In the genomic region with DNA sequence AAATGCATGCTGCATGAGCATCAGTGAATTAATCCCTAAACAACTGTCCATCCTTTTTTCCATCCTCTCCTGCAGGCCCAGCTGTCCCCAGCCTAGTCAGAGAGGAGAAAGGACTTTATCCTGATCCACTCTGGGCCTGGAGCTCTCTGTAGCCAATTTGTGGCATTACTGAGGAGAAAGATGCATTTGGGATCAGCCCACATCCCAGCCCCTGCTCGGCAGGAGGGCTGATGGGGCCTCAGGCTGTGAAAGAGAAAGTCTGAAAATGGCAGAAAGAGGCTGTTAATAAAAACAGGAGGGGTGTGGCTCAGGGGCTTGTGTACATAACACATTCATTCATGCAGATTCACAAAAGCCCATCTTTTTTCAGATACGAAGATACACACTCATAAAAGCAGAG, we compare ENCODE assay signal across 18 cellular contexts. TPM values are rescaled to one million over a fixed set of nuclear protein-coding genes. Genes with fewer than 3 reads are reported as not detected.
DNase-seq lines count a peak whose midpoint lies in the region; ATAC-seq, FAIRE-seq and TF ChIP-seq lines count a peak whose summit lies in the region.
"Had no signal": no experiment of that assay in that cellular context is flagged by ENCODE, and none has a peak within 500 bp of the region (broad histone marks: within the 10 kb centered on the region; RNA-seq: fewer than 3 reads in every experiment).

No MANE protein-coding gene starts in this region.

- H3K4ac ChIP-seq in trophoblast cell (ENCODE audit: low read depth, low read length): no peak overlapping the region

- no peak overlapping the region for H2BK5ac ChIP-seq in trophoblast cell (ENCODE audit: low read depth, low read length, poor library complexity)

- H4K91ac ChIP-seq in trophoblast cell (ENCODE audit: low read depth, low read length): peak overlapping the region; percentile 27

- no peaks in the 10 kb centered on the region for H4K20me1 ChIP-seq in GM23338 (replicated peaks; ENCODE audit: insufficient read depth)
- H4K20me1 ChIP-seq in HepG2 (ENCODE audit: insufficient read depth, low read length): no peaks in the 10 kb centered on the region

- H3K14ac ChIP-seq in trophoblast cell (ENCODE audit: low read length): peak overlapping the region; percentile 22

- peaks cover 45% of the 10 kb centered on the region for H3K4me1 Mint-ChIP-seq in GM23338
- H3K4me1 Mint-ChIP-seq in endodermal cell: peaks cover 70% of the 10 kb centered on the region
- peaks cover 2 to 8% (median 4%) of the 10 kb centered on the region in 4 donors for H3K4me1 Mint-ChIP-seq in naive thymus-derived CD8-positive, alpha-beta T cell
- peaks cover 37% of the 10 kb centered on the region for H3K4me1 Mint-ChIP-seq in endothelial cell (ENCODE audit: unreplicated experiment)

- H3K79me2 ChIP-seq in GM23338 (replicated peaks; ENCODE audit: insufficient read depth): no peaks in the 10 kb centered on the region
- peaks cover 22% of the 10 kb centered on the region for H3K79me2 ChIP-seq in trophoblast cell (ENCODE audit: control insufficient read depth, insufficient read depth, low read length, poor library complexity)
- H3K79me2 ChIP-seq in HepG2 (ENCODE audit: insufficient read depth, low read length): no peaks in the 10 kb centered on the region

- H3K27ac Mint-ChIP-seq in GM23338 (no peak overlapping the region), endodermal cell (no peak overlapping the region), endothelial cell (ENCODE audit: unreplicated experiment) (no peak overlapping the region)
- peak overlapping the region in 1 of 10 donors; percentile 41 for H3K27ac Mint-ChIP-seq in naive thymus-derived CD8-positive, alpha-beta T cell

- H3K9me3 ChIP-seq in endodermal cell (ENCODE audit: control insufficient read depth, low read length) (no peaks in the 10 kb centered on the region), trophoblast cell (ENCODE audit: insufficient read depth, low read depth, low read length) (no peaks in the 10 kb centered on the region), MG63 (no peaks in the 10 kb centered on the region), HepG2 (ENCODE audit: low read length) (no peaks in the 10 kb centered on the region)

- H3K27me3 ChIP-seq in GM23338 (ENCODE audit: insufficient read depth) (no peaks in the 10 kb centered on the region), endodermal cell (ENCODE audit: control insufficient read depth, insufficient read depth, low read length, poor library complexity, severe bottlenecking) (no peaks in the 10 kb centered on the region), trophoblast cell (ENCODE audit: insufficient read depth, low read length) (no peaks in the 10 kb centered on the region), MG63 (no peaks in the 10 kb centered on the region), HepG2 (ENCODE audit: control insufficient read depth in 1 of 2, insufficient read depth in 2 of 2, low read length in 2 of 2) (peaks cover 0 to 10% of the 10 kb centered on the region in 2 experiments; a peak in 4 of 5 replicates)

- H3F3A ChIP-seq in GM23338 (replicated peaks; ENCODE audit: low read depth): no peaks in the 10 kb centered on the region

- H3K4me2 ChIP-seq in GM23338 (0 out of 2 replicates have a peak overlapping the region, but pooled peaks have one; percentile 27), trophoblast cell (ENCODE audit: low read length) (no peak overlapping the region), HepG2 (ENCODE audit: low read depth, low read length) (no peak overlapping the region)

- no peak overlapping the region for H3K4me3 Mint-ChIP-seq in GM23338
- no peak overlapping the region for H3K4me3 Mint-ChIP-seq in endodermal cell
- H3K4me3 Mint-ChIP-seq in naive thymus-derived CD8-positive, alpha-beta T cell: no peak overlapping the region
- no peak overlapping the region for H3K4me3 Mint-ChIP-seq in endothelial cell (ENCODE audit: unreplicated experiment)
- H3K4me3 Mint-ChIP-seq: CD4-positive, alpha-beta memory T cell; central memory CD8-positive, alpha-beta T cell had no signal

- H2AFZ ChIP-seq in GM23338: peak overlapping the region; percentile 65
- no peak overlapping the region for H2AFZ ChIP-seq in trophoblast cell (ENCODE audit: insufficient read depth, low read length, poor library complexity)
- H2AFZ ChIP-seq in HepG2 (ENCODE audit: low read length): no peak overlapping the region

- no peak for TF ChIP-seq CTCF in GM23338 (conservative IDR thresholded peaks at IDR 0.05; ENCODE audit: low read depth in 2 of 2)
- no peak for TF ChIP-seq CTCF in endodermal cell (conservative IDR thresholded peaks at IDR 0.05)
- TF ChIP-seq CTCF in endothelial cell (IDR thresholded peaks at IDR 0.05; ENCODE audit: unreplicated experiment): no peak
- TF ChIP-seq CTCF in HepG2 (CRISPR knock-in tag; IDR thresholded peaks at IDR 0.05): no peak

- POLR2A ChIA-PET in naive thymus-derived CD8-positive, alpha-beta T cell (lab: Charles Lee): no interaction called here
- POLR2A ChIA-PET in HepG2 (lab: Yijun Ruan, JAX): no interaction called here

- H3K27ac ChIP-seq in GM23338 (ENCODE audit: low read depth) (no peak overlapping the region), endodermal cell (ENCODE audit: low read depth, low read length) (peak overlapping the region; percentile 74), trophoblast cell (ENCODE audit: low read depth, low read length) (peak overlapping the region; percentile 30), HepG2 (ENCODE audit: extremely low read length, insufficient read depth, low read length) (no peak overlapping the region)

- no peak overlapping the region for H3K4me3 ChIP-seq in GM23338
- H3K4me3 ChIP-seq in endodermal cell (ENCODE audit: low read length): no peak overlapping the region
- H3K4me3 ChIP-seq in trophoblast cell (ENCODE audit: low read depth, low read length): no peak overlapping the region
- H3K4me3 ChIP-seq in MG63: no peak overlapping the region
- H3K4me3 ChIP-seq in HepG2 (replicated peaks in 1 of 3; ENCODE audit: insufficient read depth in 1 of 3, low read depth in 2 of 3, low read length in 3 of 3): no peak overlapping the region

- DNase-seq in GM23338 (ENCODE audit: low spot score): no peak
- peak; percentile 49 for DNase-seq in NCI-H524 treated with DMSO at 0.1 percent for 48 hours (lab: John Stamatoyannopoulos, UW)
- no peak for DNase-seq in endodermal cell
- DNase-seq in trophoblast cell: no peak
- DNase-seq in MG63: no peak
- DNase-seq in naive thymus-derived CD8-positive, alpha-beta T cell: no peak
- no peak for DNase-seq in endothelial cell (ENCODE audit: low spot score)
- no peak for DNase-seq in HepG2 (ENCODE audit: low spot score)
- DNase-seq: activated CD4-positive, alpha-beta T cell treated with anti-CD3 and anti-CD28 coated beads, Interleukin-2, amount 50 U/mL, for 48 hours; aorta; CD4-positive, alpha-beta memory T cell; left colon; NCI-H1417 treated with DMSO at 0.1 percent for 48 hours; NCI-H446; SHP77 treated with DMSO at 0.1 percent for 48 hours; substantia nigra had no signal

- TF ChIP-seq RAD21 in HepG2 (CRISPR knock-in tag; IDR thresholded peaks at IDR 0.05): no peak

- peak overlapping the region; percentile 72 for H2AK5ac ChIP-seq in trophoblast cell (ENCODE audit: low read length)

- H3K9me3 Mint-ChIP-seq in GM23338: no peaks in the 10 kb centered on the region; the same call in 2 of the 3 replicates
- no peaks in the 10 kb centered on the region for H3K9me3 Mint-ChIP-seq in endodermal cell
- H3K9me3 Mint-ChIP-seq in naive thymus-derived CD8-positive, alpha-beta T cell: no peaks in the 10 kb centered on the region
- H3K9me3 Mint-ChIP-seq in endothelial cell (ENCODE audit: unreplicated experiment): no peaks in the 10 kb centered on the region
- H3K9me3 Mint-ChIP-seq: central memory CD8-positive, alpha-beta T cell had no signal

- FAIRE-seq in HepG2 (lab: Jason Lieb, UNC): no peak
- FAIRE-seq: GM12892 had no signal

- H3K23ac ChIP-seq in trophoblast cell (ENCODE audit: low read length): no peak overlapping the region

- peak overlapping the region; percentile 26 for H3K18ac ChIP-seq in trophoblast cell (ENCODE audit: low read length)

- H4K12ac ChIP-seq in trophoblast cell (ENCODE audit: low read depth, low read length): no peak overlapping the region

- CTCF ChIA-PET in HepG2 (lab: Yijun Ruan, JAX; ENCODE audit: low intra/inter-chr PET ratio, low total read pairs): no interaction called here

- 44 to 64% methylated on average over 1 to 2 of the region's 2 CpGs for WGBS in endodermal cell (ENCODE audit: insufficient coverage in 1 of 2, insufficient read length in 1 of 2), 2 experiments
- no CpG with 5 or more reads among the region's 2 CpGs for WGBS in trophoblast cell (ENCODE audit: extremely low coverage, insufficient coverage, insufficient read length)
- WGBS in HepG2 (ENCODE audit: low lambda C conversion rate): 8% methylated on average over 2 of the region's 2 CpGs

- H3K9ac ChIP-seq in endodermal cell (ENCODE audit: extremely low read depth, low read length, poor library complexity, severe bottlenecking) (no peak overlapping the region), trophoblast cell (ENCODE audit: low read length) (no peak overlapping the region), HepG2 (ENCODE audit: insufficient read depth, low read depth, low read length) (no peak overlapping the region)

- no TSS peak for BruUV-seq in HepG2 (replicated peaks; lab: Mats Ljungman, UMichigan)

- intact Hi-C loops in HepG2 (cut with micrococcal nuclease; ENCODE audit: unreplicated experiment): no loop called here

- H3K9me2 ChIP-seq in GM23338 (ENCODE audit: insufficient read depth): 0 out of 2 replicates have a peak, but pooled peaks cover 4% of the 10 kb centered on the region

- no peak for TF ChIP-seq EP300 in HepG2 (IDR thresholded peaks at IDR 0.05; ENCODE audit: low read depth in 2 of 2, low read length in 2 of 2)
- TF ChIP-seq EP300 in HepG2 (CRISPR knock-in tag; IDR thresholded peaks at IDR 0.05; ENCODE audit: borderline replicate concordance): no peak

- H3K27me3 Mint-ChIP-seq in GM23338 (ENCODE audit: insufficient read depth, low read depth, poor library complexity): peaks cover 15% of the 10 kb centered on the region
- no peaks in the 10 kb centered on the region for H3K27me3 Mint-ChIP-seq in endodermal cell (ENCODE audit: insufficient read depth)
- peaks cover 0 to 2% (median 0%) of the 10 kb centered on the region in 5 donors for H3K27me3 Mint-ChIP-seq in naive thymus-derived CD8-positive, alpha-beta T cell
- peaks cover 8% of the 10 kb centered on the region for H3K27me3 Mint-ChIP-seq in endothelial cell (ENCODE audit: unreplicated experiment)
- H3K27me3 Mint-ChIP-seq: central memory CD8-positive, alpha-beta T cell had no signal

- H3K36me3 Mint-ChIP-seq in GM23338 (ENCODE audit: low read depth) (no peaks in the 10 kb centered on the region), endodermal cell (ENCODE audit: low read depth) (no peaks in the 10 kb centered on the region), endothelial cell (ENCODE audit: low read depth, unreplicated experiment) (no peaks in the 10 kb centered on the region)
- no peaks in the 10 kb centered on the region for H3K36me3 Mint-ChIP-seq in naive thymus-derived CD8-positive, alpha-beta T cell
- H3K36me3 Mint-ChIP-seq: CD4-positive, alpha-beta memory T cell had no signal

- H2BK120ac ChIP-seq in trophoblast cell (ENCODE audit: insufficient read depth, low read length, poor library complexity): peak overlapping the region; percentile 43

- ATAC-seq in GM23338 (no peak), HepG2 (no peak)
- ATAC-seq in naive thymus-derived CD8-positive, alpha-beta T cell: no peak
- ATAC-seq: left colon had no signal

- H3K79me1 ChIP-seq in trophoblast cell (ENCODE audit: low read length): peaks cover 55% of the 10 kb centered on the region

- in situ Hi-C loops in HepG2 (cut with HindIII; ENCODE audit: extremely low pct_ligation_motif_present, low pct_unique_long_range_greater_than_20kb): no loop called here

- peak overlapping the region; percentile 42 for H2BK12ac ChIP-seq in trophoblast cell (ENCODE audit: low read length)

- H3K36me3 ChIP-seq in GM23338 (ENCODE audit: insufficient read depth) (no peaks in the 10 kb centered on the region), endodermal cell (ENCODE audit: control insufficient read depth, insufficient read depth, low read length) (no peaks in the 10 kb centered on the region), trophoblast cell (ENCODE audit: control insufficient read depth in 1 of 2, insufficient read depth in 2 of 2, low read length in 2 of 2) (no peaks in the 10 kb centered on the region), MG63 (no peaks in the 10 kb centered on the region), HepG2 (replicated peaks in 1 of 2; ENCODE audit: control insufficient read depth in 1 of 2, insufficient read depth in 2 of 2, low read length in 2 of 2) (no peaks in the 10 kb centered on the region)

- no peak for TF ChIP-seq POLR2A in HepG2 (IDR thresholded peaks at IDR 0.05; ENCODE audit: insufficient read depth in 1 of 2, low read depth in 2 of 2, low read length in 2 of 2)

- H3K4me1 ChIP-seq in GM23338 (ENCODE audit: insufficient read depth) (peaks cover 5% of the 10 kb centered on the region; the same call in 1 of the 2 replicates), endodermal cell (ENCODE audit: control insufficient read depth, insufficient read depth, low read length) (peaks cover 39% of the 10 kb centered on the region), trophoblast cell (ENCODE audit: control insufficient read depth in 1 of 2, insufficient read depth in 2 of 2, low read length in 2 of 2) (peaks cover 41 to 50% of the 10 kb centered on the region in 2 experiments), HepG2 (ENCODE audit: insufficient read depth, low read length) (peaks cover 13% of the 10 kb centered on the region)

- peak overlapping the region; percentile 7 for H4K8ac ChIP-seq in trophoblast cell (ENCODE audit: low read depth, low read length)

RNA-seq across cellular contexts. Expression of gene ATP2B4, which starts 37.4 kb away (rescaled TPM):
- total RNA-seq in GM23338 (2014; rRNA removed; shearing (Covaris generic)): 14.6 and 15.8 TPM in 2 replicates
- polyA plus RNA-seq in GM23338 (2016; fragmentation: Nextera tagmentation; extraction: Ambion mirVana) (4.3 and 5.5 TPM in 2 replicates), HepG2 (2011; rRNA removed) (9.0 and 9.9 TPM in 2 replicates)
- total RNA-seq in endodermal cell (10 to 100 TPM; 34.9 to 60.0 TPM), endothelial cell (ENCODE audit: unreplicated experiment) (137 TPM), HepG2 (2016; rRNA removed; fragmentation: Illumina TruSeq; extraction: Trizol) (6.2 and 12.4 TPM in 2 replicates)
- polyA plus RNA-seq in endodermal cell (2013, experiment 1 of 2): 67.4 TPM
- 64.6 TPM for polyA plus RNA-seq in endodermal cell (2013, experiment 2 of 2)
- polyA plus RNA-seq in trophoblast cell (2013): 278 and 279 TPM in 2 replicates
- 37.6 and 43.6 TPM in 2 replicates for total RNA-seq in MG63 (2014; rRNA removed; shearing (Covaris generic); ENCODE audit: low replicate concordance)
- total RNA-seq in naive thymus-derived CD8-positive, alpha-beta T cell: 10 to 100 TPM; 46.8 to 49.5 TPM
- 10 to 100 TPM in 1 of 3 donors, 1 to 10 TPM in 2; 4.3 to 17.4 (median 5.3) TPM for polyA plus RNA-seq in naive thymus-derived CD8-positive, alpha-beta T cell
- total RNA-seq in HepG2 (2016; cell fraction: cytosol; rRNA removed; fragmentation: Illumina TruSeq; extraction: Trizol; ENCODE audit: low read depth): 1.7 TPM in 2 replicates
- total RNA-seq in HepG2 (2016; cell fraction: insoluble cytoplasmic fraction; rRNA removed; fragmentation: Illumina TruSeq; extraction: Trizol): 6.9 and 11.1 TPM in 2 replicates
- 3.0 and 3.9 TPM in 2 replicates for total RNA-seq in HepG2 (2016; cell fraction: membrane; rRNA removed; fragmentation: Illumina TruSeq; extraction: Trizol)
- total RNA-seq in HepG2 (2016; cell fraction: nucleus; rRNA removed; fragmentation: Illumina TruSeq; extraction: Trizol): 19.3 and 20.7 TPM in 2 replicates
- 5.2 and 7.5 TPM in 2 replicates for polyA plus RNA-seq in HepG2 (2011; cell fraction: cytosol; rRNA removed)
- polyA plus RNA-seq in HepG2 (2011; cell fraction: nucleus; rRNA removed): 12.2 and 12.9 TPM in 2 replicates
- polyA plus RNA-seq in HepG2 (2012): 6.8 and 9.0 TPM in 2 replicates
- polyA plus RNA-seq in HepG2 (2016; cell fraction: cytosol; fragmentation: Illumina TruSeq; extraction: Trizol; ENCODE audit: low read depth): 0.69 and 0.76 TPM in 2 replicates
- polyA plus RNA-seq in HepG2 (2016; cell fraction: insoluble cytoplasmic fraction; fragmentation: Illumina TruSeq; extraction: Trizol; ENCODE audit: low read depth): 3.5 and 4.1 TPM in 2 replicates
- 1.8 and 2.0 TPM in 2 replicates for polyA plus RNA-seq in HepG2 (2016; cell fraction: membrane; fragmentation: Illumina TruSeq; extraction: Trizol; ENCODE audit: low read depth)
- 17.9 and 18.5 TPM in 2 replicates for polyA plus RNA-seq in HepG2 (2016; cell fraction: nucleus; fragmentation: Illumina TruSeq; extraction: Trizol; ENCODE audit: insufficient read depth, low read depth)
- 32.7 and 131 TPM in 2 replicates for polyA minus RNA-seq in HepG2 (2011; rRNA and poly(A)+ RNA removed; ENCODE audit: low replicate concordance)
- 14.0 and 16.7 TPM in 2 replicates for polyA minus RNA-seq in HepG2 (2011; cell fraction: cytosol; rRNA and poly(A)+ RNA removed)
- 14.4 and 22.9 TPM in 2 replicates for polyA minus RNA-seq in HepG2 (2011; cell fraction: nucleus; rRNA and poly(A)+ RNA removed)

Comparison
In these comparisons a context has a peak if more than half of its experiments do, and no peak if none do; other contexts are left out.
1. H3K27ac ChIP-seq: peak in endodermal cell (single experiment) and trophoblast cell (single experiment); none in GM23338 (single experiment) and HepG2 (single experiment).